ENCODE assay signal across 2 cellular contexts in genomic region chr6:37137201-37137880, GRCh38.
TF ChIP-seq lines count a peak whose summit lies in the region.

No MANE protein-coding gene starts in this region.

TF ChIP-seq in A549, 52 proteins besides CTCF, POLR2A, EP300 and RAD21 (continued from another document and continues in another):
- TF ChIP-seq PBX3 (IDR thresholded peaks at IDR 0.05) (peak; percentile 46; the same call in 1 of the 2 replicates), HMGXB4 (CRISPR knock-in tag; IDR thresholded peaks at IDR 0.05; ENCODE audit: borderline replicate concordance) (peak; percentile 80; the same call in 1 of the 2 replicates), ZNF302 (CRISPR knock-in tag; IDR thresholded peaks at IDR 0.05) (peak; percentile 44; the same call in 1 of the 2 replicates), JUNB (IDR thresholded peaks at IDR 0.05) (peak; percentile 61), ZSCAN20 (CRISPR knock-in tag; IDR thresholded peaks at IDR 0.05) (no peak), KDM1A (IDR thresholded peaks at IDR 0.05; ENCODE audit: low read depth) (no peak), CHD4 (IDR thresholded peaks at IDR 0.05; ENCODE audit: borderline replicate concordance) (no peak), FOSL2 (IDR thresholded peaks at IDR 0.05) (peak; percentile 17; the same call in 1 of the 2 replicates), FOSL2 (CRISPR knock-in tag; IDR thresholded peaks at IDR 0.05) (peak; percentile 72), FOXS1 (CRISPR knock-in tag; IDR thresholded peaks at IDR 0.05) (no peak; the same call in 1 of the 2 replicates), MYC (IDR thresholded peaks at IDR 0.05; ENCODE audit: borderline replicate concordance, low read length) (no peak), USF2 (IDR thresholded peaks at IDR 0.05) (no peak), E2F6 (IDR thresholded peaks at IDR 0.05; ENCODE audit: borderline replicate concordance, low read depth) (peak; percentile 75; the same call in 1 of the 2 replicates), RNF2 (IDR thresholded peaks at IDR 0.05; ENCODE audit: borderline replicate concordance, low read depth) (no peak), RARB (CRISPR knock-in tag; IDR thresholded peaks at IDR 0.05) (no peak), MAFK (IDR thresholded peaks at IDR 0.05; ENCODE audit: partially characterized antibody) (no peak), REST (IDR thresholded peaks at IDR 0.05) (no peak), GATA3 (IDR thresholded peaks at IDR 0.05; ENCODE audit: borderline replicate concordance) (peak; percentile 85), BCL3 (IDR thresholded peaks at IDR 0.05) (0 out of 3 replicates have a peak, but pooled peaks have one; percentile 38), CHD2 (IDR thresholded peaks at IDR 0.05; ENCODE audit: low read length, partially characterized antibody) (no peak), EHMT2 (IDR thresholded peaks at IDR 0.05; ENCODE audit: low read depth) (no peak), TP53 (CRISPR knock-in tag; IDR thresholded peaks at IDR 0.05) (peak; percentile 34; the same call in 1 of the 2 replicates), CBX2 (IDR thresholded peaks at IDR 0.05; ENCODE audit: borderline replicate concordance, low read depth) (no peak)

TF ChIP-seq in HEK293, 187 proteins besides CTCF, POLR2A, EP300 and RAD21 (continued from another document and continues in another):
- TF ChIP-seq BCL11B (tag by site-specific recombination; IDR thresholded peaks at IDR 0.05; ENCODE audit: low read depth) (no peak), EGR2 (tag by site-specific recombination; IDR thresholded peaks at IDR 0.05; ENCODE audit: low read depth) (peak; percentile 77), ZBTB17 (tag by site-specific recombination; IDR thresholded peaks at IDR 0.05) (peak; percentile 80), ZNF768 (tag by site-specific recombination; IDR thresholded peaks at IDR 0.05) (no peak), ZSCAN30 (tag by site-specific recombination; IDR thresholded peaks at IDR 0.05) (peak; percentile 41; the same call in 1 of the 2 replicates), PRDM2 (tag by site-specific recombination; IDR thresholded peaks at IDR 0.05; ENCODE audit: borderline replicate concordance) (no peak), ZNF701 (tag by site-specific recombination; IDR thresholded peaks at IDR 0.05) (no peak), ZNF473 (tag by site-specific recombination; IDR thresholded peaks at IDR 0.05) (no peak), ELK4 (IDR thresholded peaks at IDR 0.05; ENCODE audit: borderline replicate concordance, low read depth, low read length) (no peak), ZNF530 (tag by site-specific recombination; IDR thresholded peaks at IDR 0.05; ENCODE audit: low read depth) (no peak), ZNF426 (tag by site-specific recombination; IDR thresholded peaks at IDR 0.05) (no peak), ZNF169 (tag by site-specific recombination; IDR thresholded peaks at IDR 0.05) (no peak), ZNF121 (tag by site-specific recombination; IDR thresholded peaks at IDR 0.05) (no peak), ZNF449 (tag by site-specific recombination; IDR thresholded peaks at IDR 0.05) (0 out of 2 replicates have a peak, but pooled peaks have one; percentile 31), KLF16 (tag by site-specific recombination; IDR thresholded peaks at IDR 0.05) (peak; percentile 57; the same call in 1 of the 2 replicates), ZNF266 (tag by site-specific recombination; IDR thresholded peaks at IDR 0.05; ENCODE audit: low read depth) (no peak), PRDM4 (tag by site-specific recombination; IDR thresholded peaks at IDR 0.05) (peak; percentile 86), HOXC10 (CRISPR knock-in tag; IDR thresholded peaks at IDR 0.05) (no peak), ZNF184 (tag by site-specific recombination; IDR thresholded peaks at IDR 0.05) (peak; percentile 77), KLF1 (tag by site-specific recombination; IDR thresholded peaks at IDR 0.05) (no peak; the same call in 1 of the 2 replicates), ZNF791 (tag by site-specific recombination; IDR thresholded peaks at IDR 0.05) (no peak), ZSCAN5A (tag by site-specific recombination; IDR thresholded peaks at IDR 0.05) (0 out of 2 replicates have a peak, but pooled peaks have one; percentile 57), ZNF223 (tag by site-specific recombination; IDR thresholded peaks at IDR 0.05) (no peak), YY1 (tag by site-specific recombination; IDR thresholded peaks at IDR 0.05) (no peak; the same call in 1 of the 2 replicates), ZNF214 (tag by site-specific recombination; IDR thresholded peaks at IDR 0.05; ENCODE audit: borderline replicate concordance) (no peak), PRDM1 (tag by site-specific recombination; IDR thresholded peaks at IDR 0.05) (peak; percentile 96), ZNF843 (tag by site-specific recombination; IDR thresholded peaks at IDR 0.05) (peak; percentile 75), ZNF18 (tag by site-specific recombination; IDR thresholded peaks at IDR 0.05) (peak; percentile 13; the same call in 1 of the 2 replicates), ZNF391 (tag by site-specific recombination; IDR thresholded peaks at IDR 0.05; ENCODE audit: borderline replicate concordance, low read depth) (peak; percentile 74; the same call in 1 of the 2 replicates), GLIS1 (tag by site-specific recombination; IDR thresholded peaks at IDR 0.05) (peak; percentile 94), ZNF692 (tag by site-specific recombination; IDR thresholded peaks at IDR 0.05) (peak; percentile 81), ZNF776 (tag by site-specific recombination; IDR thresholded peaks at IDR 0.05; ENCODE audit: borderline replicate concordance) (no peak), BCL6B (tag by site-specific recombination; IDR thresholded peaks at IDR 0.05) (no peak), ZNF146 (tag by site-specific recombination; IDR thresholded peaks at IDR 0.05) (peak; percentile 2; the same call in 1 of the 2 replicates)
